In the genomic region with DNA sequence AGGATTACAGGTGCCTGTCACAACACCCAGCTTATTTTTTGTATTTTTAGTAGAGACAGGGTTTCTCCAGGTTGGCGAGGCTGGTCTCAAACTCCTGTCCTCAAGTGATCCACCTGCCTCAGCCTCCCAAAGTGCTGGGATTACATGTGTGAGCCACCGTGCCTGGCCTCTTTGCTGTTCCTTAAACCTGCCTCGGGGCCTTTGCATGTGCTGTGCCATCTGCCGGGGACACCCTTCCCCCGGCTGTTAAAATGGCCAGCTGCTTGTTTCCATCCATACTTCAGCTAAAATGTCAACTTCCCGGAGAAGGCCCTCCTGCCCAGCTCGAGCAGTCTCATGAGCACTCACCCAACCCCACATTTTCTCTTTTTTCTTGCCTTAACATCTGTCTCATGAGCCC, we compare ENCODE assay signal across 28 cellular contexts. TPM values are rescaled to one million over a fixed set of nuclear protein-coding genes. Genes with fewer than 3 reads are reported as not detected.
"Had no signal": no experiment of that assay in that cellular context is flagged by ENCODE, and none has a peak within 500 bp of the region (broad histone marks: within the 10 kb centered on the region; RNA-seq: fewer than 3 reads in every experiment).

No MANE protein-coding gene starts in this region.

- H3K27ac ChIP-seq: colonic mucosa, coronary artery, dorsolateral prefrontal cortex, epithelial cell of prostate, esophagus muscularis mucosa, esophagus squamous epithelium, foreskin keratinocyte, gastrocnemius medialis, gastroesophageal sphincter, heart left ventricle, heart right ventricle had no signal

- FAIRE-seq: colon, endometrium, endothelial cell of umbilical vein, frontal cortex had no signal

- DNase-seq: colonic mucosa; cortex of kidney; dermis blood vessel endothelial cell; dorsolateral prefrontal cortex; effector CD4-positive, alpha-beta T cell; effector CD8-positive, alpha-beta T cell; effector memory CD4-positive, alpha-beta T cell; effector memory CD8-positive, alpha-beta T cell; endodermal cell; erythroblast; esophagus squamous epithelium; foreskin fibroblast; foreskin keratinocyte; foreskin melanocyte; gastrocnemius medialis; head of caudate nucleus; heart left ventricle; heart right ventricle had no signal

- H3K4me3 Mint-ChIP-seq: dendritic cell treated with granulocyte-macrophage colony-stimulating factor and Interleukin-4, amounts not matched to agents 40 ng/mL and 50 ng/mL, for 4 days; effector memory CD8-positive, alpha-beta T cell; endodermal cell had no signal

- H3K9me3 Mint-ChIP-seq: dendritic cell treated with granulocyte-macrophage colony-stimulating factor and Interleukin-4, amounts not matched to agents 40 ng/mL and 50 ng/mL, for 4 days; effector memory CD8-positive, alpha-beta T cell; endodermal cell had no signal

- H3K36me3 ChIP-seq: colonic mucosa, esophagus muscularis mucosa, esophagus squamous epithelium, gastrocnemius medialis, gastroesophageal sphincter, heart left ventricle, heart right ventricle had no signal

- ATAC-seq: effector memory CD8-positive, alpha-beta T cell; esophagus mucosa; foreskin keratinocyte; gastrocnemius medialis; gastroesophageal sphincter; heart left ventricle; heart right ventricle had no signal

- H3K27me3 ChIP-seq: colonic mucosa, dorsolateral prefrontal cortex, esophagus squamous epithelium, foreskin keratinocyte, gastrocnemius medialis, heart left ventricle had no signal

- H3K27ac Mint-ChIP-seq: dendritic cell treated with granulocyte-macrophage colony-stimulating factor and Interleukin-4, amounts not matched to agents 40 ng/mL and 50 ng/mL, for 4 days; effector memory CD8-positive, alpha-beta T cell; endodermal cell had no signal

- H3K9me3 ChIP-seq: colonic mucosa, esophagus squamous epithelium, gastrocnemius medialis had no signal

- H3K4me1 ChIP-seq: colonic mucosa, esophagus muscularis mucosa, esophagus squamous epithelium, foreskin keratinocyte, gastrocnemius medialis, gastroesophageal sphincter had no signal

- H3K4me3 ChIP-seq: colonic mucosa, coronary artery, dorsolateral prefrontal cortex, esophagus muscularis mucosa, esophagus squamous epithelium, gastrocnemius medialis, gastroesophageal sphincter, heart left ventricle, heart right ventricle had no signal

RNA-seq across cellular contexts. Expression of a gene that starts 19.1 kb away (rescaled TPM):
- total RNA-seq: foreskin keratinocyte had no signal
- polyA plus RNA-seq: foreskin keratinocyte had no signal

RNA-seq across cellular contexts. Expression of a gene that starts 29.0 kb away (rescaled TPM):
- polyA plus RNA-seq: foreskin keratinocyte had no signal
